ENCODE assay signal across 8 cellular contexts in the genomic region with DNA sequence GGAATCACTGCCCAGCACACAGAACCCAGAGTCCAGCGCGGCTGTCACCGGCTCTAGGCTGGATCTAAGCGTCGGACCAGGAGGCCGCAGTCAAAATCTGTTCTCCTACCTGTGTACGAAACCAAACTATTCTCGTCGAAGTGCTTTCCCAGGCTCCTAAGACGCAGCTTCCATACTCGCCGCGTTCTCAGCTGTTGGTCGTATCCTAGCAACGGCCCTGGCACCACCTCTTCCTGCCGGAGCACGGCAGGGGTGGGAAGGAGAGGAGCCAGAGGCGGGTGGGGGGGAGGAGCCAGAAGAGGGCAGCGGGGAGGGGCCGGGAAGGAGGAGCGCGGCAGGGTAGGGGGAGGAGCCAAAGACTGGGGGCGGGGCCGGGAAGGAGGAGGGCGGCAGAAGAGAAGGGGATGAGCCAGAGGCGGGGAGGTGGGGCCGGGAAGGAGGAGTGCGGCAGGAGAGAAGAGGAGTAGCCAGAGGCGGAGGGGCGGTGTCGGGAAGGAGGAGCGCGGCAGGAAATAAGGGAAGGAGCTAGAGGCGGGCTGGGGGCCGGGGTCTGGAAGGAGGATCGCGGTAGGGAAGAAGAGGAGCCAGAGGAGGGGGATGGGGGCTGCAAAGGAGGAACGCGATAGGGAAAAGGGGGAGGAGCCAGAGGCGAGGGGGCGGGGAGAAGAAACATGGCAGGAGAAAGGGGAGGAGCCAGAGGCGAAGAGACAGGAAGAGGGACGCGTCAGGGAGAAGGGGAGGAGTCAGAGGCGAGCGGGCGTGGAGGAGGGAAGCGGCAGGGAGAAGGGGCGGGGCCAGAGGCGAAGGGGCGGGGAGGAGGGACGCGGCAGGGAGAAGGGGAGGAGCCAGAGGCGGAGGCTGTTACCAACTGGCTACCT. TPM values are rescaled to one million over a fixed set of nuclear protein-coding genes. Genes with fewer than 3 reads are reported as not detected.
DNase-seq lines count a peak whose midpoint lies in the region; ATAC-seq and TF ChIP-seq lines count a peak whose summit lies in the region.

Gene IQUB, minus strand, starts transcription at position 213 of the 878 bp plus-strand sequence. CDS start 22,255 bp downstream, outside the sequence.

- peak; percentile 96 for DNase-seq in D341Med (ENCODE audit: low spot score)
- DNase-seq in HuH-7 (ENCODE audit: low spot score): peak; percentile 91
- peak; percentile 95 for DNase-seq in activated T-cell treated with anti-CD3 and anti-CD28 coated beads for 24 hours (ENCODE audit: low read depth)
- peak; percentile 98 for DNase-seq in epithelial cell of esophagus (ENCODE audit: low read depth)
- peak; percentile 91 to 97 for DNase-seq in stimulated activated CD8-positive, alpha-beta memory T cell treated with anti-CD3 and anti-CD28 coated beads, Interleukin-2, amount 100 ng/mL, for 48 hours (ENCODE audit: low read depth in 2 of 2)

- peak within 1 kb of the TSS; percentile 87 for H2AFZ ChIP-seq in OCI-LY1 (ENCODE audit: low read length)

- H3K36me3 ChIP-seq in OCI-LY1 (ENCODE audit: insufficient read depth, low read length): no peaks in the 10 kb centered on the region

- peak within 1 kb of the TSS; percentile 52 for H3K9ac ChIP-seq in OCI-LY1 (ENCODE audit: low read length)

- no peaks in the 10 kb centered on the region for H3K27me3 ChIP-seq in OCI-LY1 (ENCODE audit: insufficient read depth, low read length)
- peaks cover 31% of the 10 kb centered on the region for H3K27me3 ChIP-seq in mononuclear cell (ENCODE audit: insufficient read depth, low read length)

- H3K4me1 ChIP-seq in OCI-LY1 (ENCODE audit: insufficient read depth, low read length, severe bottlenecking) (peaks cover 18% of the 10 kb centered on the region), mononuclear cell (ENCODE audit: insufficient read depth, low read length) (peaks cover 12% of the 10 kb centered on the region)

- H3K9me2 ChIP-seq in OCI-LY1 (ENCODE audit: low read depth, low read length): no peaks in the 10 kb centered on the region

- H3K4me3 ChIP-seq in OCI-LY1 (ENCODE audit: low read depth, low read length, poor library complexity, severe bottlenecking) (peak within 1 kb of the TSS; percentile 65), epithelial cell of esophagus (ENCODE audit: low read length) (peak within 1 kb of the TSS; percentile 61), mononuclear cell (ENCODE audit: low read length) (peak within 1 kb of the TSS; percentile 53)

- ATAC-seq in GM21515 (IDR thresholded peaks at IDR 0.05; ENCODE audit: unreplicated experiment): peak; percentile 81

- no peak within 1 kb of the TSS for H3K27ac ChIP-seq in OCI-LY1 (ENCODE audit: low read depth, low read length, poor library complexity, severe bottlenecking)

- H3F3A ChIP-seq in OCI-LY1 (ENCODE audit: insufficient read depth, low read length): peaks cover 12% of the 10 kb centered on the region

- TF ChIP-seq CTCF in OCI-LY1 (IDR thresholded peaks at IDR 0.05; ENCODE audit: low read length): no peak
- TF ChIP-seq CTCF in epithelial cell of esophagus (IDR thresholded peaks at IDR 0.05; ENCODE audit: insufficient read depth, low read depth, low read length, missing control alignments): no peak

- no peaks in the 10 kb centered on the region for H4K20me1 ChIP-seq in OCI-LY1 (ENCODE audit: insufficient read depth, low read length)

- H3K9me3 ChIP-seq in OCI-LY1 (ENCODE audit: low read length) (no peaks in the 10 kb centered on the region), mononuclear cell (ENCODE audit: low read depth, low read length) (no peaks in the 10 kb centered on the region)

- H3K79me2 ChIP-seq in OCI-LY1 (ENCODE audit: insufficient read depth, low read length): no peaks in the 10 kb centered on the region

- peak within 1 kb of the TSS; percentile 69 for H3K4me2 ChIP-seq in OCI-LY1 (ENCODE audit: low read length)

RNA-seq across cellular contexts. Expression of gene IQUB, which starts in this region (rescaled TPM):
- 0.52 TPM for total RNA-seq in mononuclear cell
